ENCODE assay signal across 7 cellular contexts in the genomic region with DNA sequence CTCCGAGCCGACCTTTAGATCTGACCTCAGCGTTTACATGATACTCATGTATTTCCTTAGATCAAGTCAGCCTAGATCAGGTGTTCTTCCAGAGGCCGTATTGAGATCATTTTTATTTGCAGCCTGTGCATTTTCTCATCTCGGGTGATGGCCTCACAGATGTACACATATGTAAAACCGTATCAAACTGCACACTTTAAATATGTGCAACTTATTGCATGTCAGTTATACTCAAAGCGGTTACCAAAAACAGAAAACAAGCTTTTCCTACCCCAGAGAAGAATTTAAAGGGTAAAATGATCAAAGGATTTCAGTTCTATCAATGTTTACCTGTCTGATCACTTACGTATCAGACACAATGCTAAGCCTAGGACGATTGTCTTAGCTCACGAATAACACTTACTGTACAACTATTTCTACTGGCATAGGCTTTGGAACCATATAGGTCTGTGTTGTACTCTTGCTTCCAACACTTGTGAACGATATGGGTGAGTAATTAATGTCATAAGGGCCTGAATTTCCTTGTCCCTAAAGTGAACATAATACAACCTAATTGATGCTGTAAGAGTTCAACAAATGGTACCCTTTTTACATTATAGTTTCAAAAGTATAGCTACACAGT. TPM values are rescaled to one million over a fixed set of nuclear protein-coding genes. Genes with fewer than 3 reads are reported as not detected.
A peak's percentile ranks its signal among the peaks of the same experiment; 100 is the strongest.
DNase-seq lines count a peak whose midpoint lies in the region; ATAC-seq and TF ChIP-seq lines count a peak whose summit lies in the region.

No MANE protein-coding gene starts in this region.

- DNase-seq in Jurkat, Clone E6-1 (ENCODE audit: low read depth, low spot score) = no peak
- DNase-seq in chondrocyte (ENCODE audit: low spot score) (no peak), naive B cell (no peak), ecto neural progenitor cell (ENCODE audit: low spot score) (no peak)

- H3K27me3 Mint-ChIP-seq in chondrocyte (ENCODE audit: low read depth) = no peaks in the 10 kb centered on the region
- no peaks in the 10 kb centered on the region for H3K27me3 Mint-ChIP-seq in naive B cell

- ATAC-seq in GM18870 (IDR thresholded peaks at IDR 0.05; ENCODE audit: unreplicated experiment) (peak; percentile 5), naive B cell (ENCODE audit: low read depth in 2 of 2) (peak in 1 of 2 donors; percentile 46), HG02759 (IDR thresholded peaks at IDR 0.05; ENCODE audit: unreplicated experiment) (no peak), GM18519 (IDR thresholded peaks at IDR 0.05; ENCODE audit: low FRiP score, unreplicated experiment) (no peak)

- H3K36me3 Mint-ChIP-seq in chondrocyte (ENCODE audit: low read depth) = peaks cover 14% of the 10 kb centered on the region
- peaks cover 10 to 14% of the 10 kb centered on the region in 2 donors for H3K36me3 Mint-ChIP-seq in naive B cell

- H3K4me3 ChIP-seq in Jurkat, Clone E6-1 (ENCODE audit: low read length) = peak overlapping the region; percentile 68

- H3K9me3 Mint-ChIP-seq in chondrocyte (ENCODE audit: low read depth) = no peaks in the 10 kb centered on the region
- H3K9me3 Mint-ChIP-seq in naive B cell = peaks cover 0 to 5% (median 0%) of the 10 kb centered on the region in 7 donors

- H3K4me1 Mint-ChIP-seq in chondrocyte (ENCODE audit: low read depth) = peaks cover 42% of the 10 kb centered on the region
- peaks cover 28 to 59% (median 43%) of the 10 kb centered on the region in 3 donors for H3K4me1 Mint-ChIP-seq in naive B cell

- H3K4me3 Mint-ChIP-seq in chondrocyte (ENCODE audit: unreplicated experiment) (peak overlapping the region; percentile 97), naive B cell (peak overlapping the region; percentile 85 to 100 (median 96))

- peak overlapping the region; percentile 97 for H3K27ac Mint-ChIP-seq in chondrocyte (ENCODE audit: unreplicated experiment)
- H3K27ac Mint-ChIP-seq in naive B cell = peak overlapping the region; percentile 95 to 98 (median 96)

- TF ChIP-seq CTCF in chondrocyte (IDR thresholded peaks at IDR 0.05) = no peak

RNA-seq across cellular contexts. Expression of a gene that starts 0.6 kb away (rescaled TPM):
- polyA plus RNA-seq in Jurkat, Clone E6-1 (2012; ENCODE audit: insufficient read depth, insufficient read length) = 50.0 TPM
- total RNA-seq in chondrocyte = 21.1 to 27.2 TPM (median 22.8 TPM) in 3 replicates
- polyA plus RNA-seq in naive B cell (ENCODE audit: low read depth in 6 of 6) = 10 to 100 TPM; 35.8 to 51.2 (median 40.6) TPM

RNA-seq across cellular contexts. Expression of a gene that starts 38.6 kb away (rescaled TPM):
- 28.9 TPM for polyA plus RNA-seq in Jurkat, Clone E6-1 (2012; ENCODE audit: insufficient read depth, insufficient read length)
- total RNA-seq in chondrocyte = 34.1 to 44.6 TPM (median 42.6 TPM) in 3 replicates
- polyA plus RNA-seq in naive B cell (ENCODE audit: low read depth in 6 of 6) = 100 to 1,000 TPM; 368 to 703 (median 513) TPM

RNA-seq across cellular contexts. Expression of a gene that starts 57.8 kb away (rescaled TPM):
- polyA plus RNA-seq in Jurkat, Clone E6-1 (2012; ENCODE audit: insufficient read depth, insufficient read length) = not detected
- 0.97 to 2.0 TPM (median 1.9 TPM) in 3 replicates for total RNA-seq in chondrocyte
- polyA plus RNA-seq in naive B cell (ENCODE audit: low read depth in 6 of 6) = 1 to 10 TPM in 5 of 6 donors, not detected in 1; 1.7 to 7.3 (median 2.1) TPM
